In genomic region chr1:27593341-27594326, GRCh38 we compare ENCODE assay signal across 13 cellular contexts. TPM values are rescaled to one million over a fixed set of nuclear protein-coding genes. Genes with fewer than 3 reads are reported as not detected.
DNase-seq lines count a peak whose midpoint lies in the region; ATAC-seq and TF ChIP-seq lines count a peak whose summit lies in the region.
"Had no signal": no experiment of that assay in that cellular context is flagged by ENCODE, and none has a peak within 500 bp of the region (broad histone marks: within the 10 kb centered on the region; RNA-seq: fewer than 3 reads in every experiment).

No MANE protein-coding gene starts in this region.

- no peak overlapping the region for H3K4ac ChIP-seq in mesendoderm (ENCODE audit: low read depth, low read length)

- H2AK5ac ChIP-seq in mesendoderm (ENCODE audit: low read length), result peak overlapping the region; percentile 83

- peak overlapping the region; percentile 79 for H3K56ac ChIP-seq in mesendoderm (ENCODE audit: low read length)

- H3K23ac ChIP-seq in mesendoderm (ENCODE audit: low read length), result peak overlapping the region; percentile 25

- H3K9me3 Mint-ChIP-seq in chondrocyte (ENCODE audit: low read depth), result no peaks in the 10 kb centered on the region
- H3K9me3 Mint-ChIP-seq: activated T-cell treated with anti-CD3 and anti-CD28 coated beads, Interleukin-2, amount 50 U/mL, for 72 hours; CD8-positive, alpha-beta T cell had no signal

- H3K4me1 ChIP-seq in mesendoderm (ENCODE audit: control insufficient read depth, low read depth, low read length) (peaks cover 28% of the 10 kb centered on the region), thyroid gland (peaks cover 92 to 100% of the 10 kb centered on the region in 2 donors), foreskin keratinocyte (peaks cover 33% of the 10 kb centered on the region)

- H3K27me3 Mint-ChIP-seq in chondrocyte (ENCODE audit: low read depth), result no peaks in the 10 kb centered on the region

- peaks cover 57% of the 10 kb centered on the region for H3K79me2 ChIP-seq in mesendoderm (ENCODE audit: control insufficient read depth, insufficient read depth, low read length)

- no peak overlapping the region for H3K4me3 ChIP-seq in mesendoderm (ENCODE audit: low read length)
- no peak overlapping the region for H3K4me3 ChIP-seq in thyroid gland (replicated peaks in 1 of 3)

- TF ChIP-seq CTCF in chondrocyte (IDR thresholded peaks at IDR 0.05) (no peak), thyroid gland (IDR thresholded peaks at IDR 0.05) (no peak), foreskin keratinocyte (conservative IDR thresholded peaks at IDR 0.05) (no peak)

- H2BK15ac ChIP-seq in mesendoderm (replicated peaks; ENCODE audit: low read depth), result no peak overlapping the region

- WGBS in mesendoderm (ENCODE audit: extremely low coverage, insufficient coverage, low lambda C conversion rate), result no CpG with 5 or more reads among the region's 15 CpGs
- WGBS in thyroid gland, 2 donors, result 61 to 64% methylated on average over 11 to 13 of the region's 15 CpGs

- H3K36me3 Mint-ChIP-seq in chondrocyte (ENCODE audit: low read depth), result no peaks in the 10 kb centered on the region

- H3K4me3 Mint-ChIP-seq in chondrocyte (ENCODE audit: unreplicated experiment), result peak overlapping the region; percentile 40
- H3K4me3 Mint-ChIP-seq: activated T-cell treated with anti-CD3 and anti-CD28 coated beads, Interleukin-2, amount 50 U/mL, for 72 hours; CD8-positive, alpha-beta T cell had no signal

- H3K36me3 ChIP-seq in mesendoderm (ENCODE audit: control insufficient read depth, insufficient read depth, low read length) (no peaks in the 10 kb centered on the region), thyroid gland (no peaks in the 10 kb centered on the region)

- H2BK5ac ChIP-seq in mesendoderm (ENCODE audit: low read length), result peak overlapping the region; percentile 35

- H2BK120ac ChIP-seq in mesendoderm (ENCODE audit: low read depth, low read length), result no peak overlapping the region

- H3K4me2 ChIP-seq in mesendoderm (ENCODE audit: low read length), result peak overlapping the region; percentile 39

- H3K4me1 Mint-ChIP-seq in chondrocyte (ENCODE audit: low read depth), result peaks cover 28% of the 10 kb centered on the region

- H4K8ac ChIP-seq in mesendoderm (ENCODE audit: low read depth, low read length), result no peak overlapping the region

- TF ChIP-seq POLR2A in thyroid gland (IDR thresholded peaks at IDR 0.05), result no peak

- DNase-seq in NCI-H1694 treated with DMSO at 0.1 percent for 48 hours (lab: John Stamatoyannopoulos, UW) (peak; percentile 44), chondrocyte (ENCODE audit: low spot score) (no peak), mesendoderm (no peak), thyroid gland (no peak), NOMO-1 (lab: John Stamatoyannopoulos, UW; ENCODE audit: unreplicated experiment in 2 of 2) (no peak), foreskin keratinocyte (no peak)
- DNase-seq: activated T-cell treated with anti-CD3 and anti-CD28 coated beads, Interleukin-2, amount 50 U/mL, for 72 hours; CD8-positive, alpha-beta T cell had no signal

- peak overlapping the region; percentile 73 for H3K27ac ChIP-seq in mesendoderm (ENCODE audit: low read depth, low read length)
- peak overlapping the region; percentile 73 to 98 (median 97) for H3K27ac ChIP-seq in thyroid gland
- no peak overlapping the region for H3K27ac ChIP-seq in foreskin keratinocyte

- no peak for ATAC-seq in GM19035 (IDR thresholded peaks at IDR 0.05; ENCODE audit: unreplicated experiment)
- ATAC-seq in foreskin keratinocyte, result no peak
- ATAC-seq: activated CD4-positive, CD25-positive, alpha-beta regulatory T cell treated with anti-CD3 and anti-CD28 coated beads, Interleukin-2, amount 50 U/mL, for 24 hours; activated T-cell treated with anti-CD3 and anti-CD28 coated beads, Interleukin-2, amount 50 U/mL, for 72 hours; CD8-positive, alpha-beta T cell had no signal

- H3K18ac ChIP-seq in mesendoderm (ENCODE audit: low read length), result peak overlapping the region; percentile 22

- no peak overlapping the region for H4K5ac ChIP-seq in mesendoderm (ENCODE audit: low read length)

- intact Hi-C loops in thyroid gland (cut with DNase I), result no loop called here

- peak overlapping the region; percentile 55 for H3K9ac ChIP-seq in mesendoderm (ENCODE audit: low read length)

- peak overlapping the region; percentile 79 for H3K27ac Mint-ChIP-seq in chondrocyte (ENCODE audit: unreplicated experiment)
- H3K27ac Mint-ChIP-seq: activated T-cell treated with anti-CD3 and anti-CD28 coated beads, Interleukin-2, amount 50 U/mL, for 72 hours; CD8-positive, alpha-beta T cell had no signal

- no peaks in the 10 kb centered on the region for H3K27me3 ChIP-seq in mesendoderm (ENCODE audit: insufficient read depth, low read length, poor library complexity)
- H3K27me3 ChIP-seq in thyroid gland, result no peaks in the 10 kb centered on the region
- H3K27me3 ChIP-seq in foreskin keratinocyte, result no peaks in the 10 kb centered on the region

- no peaks in the 10 kb centered on the region for H3K9me3 ChIP-seq in thyroid gland

- peaks cover 55% of the 10 kb centered on the region for H3K79me1 ChIP-seq in mesendoderm (ENCODE audit: low read length)

RNA-seq across cellular contexts. Expression of gene AHDC1, which starts 10.3 kb away (rescaled TPM):
- total RNA-seq in chondrocyte (61.6 to 86.7 TPM (median 61.8 TPM) in 3 replicates), thyroid gland (10 to 100 TPM; 25.5 to 91.4 (median 47.8) TPM), foreskin keratinocyte (12.1 and 14.8 TPM in 2 replicates)
- polyA plus RNA-seq in mesendoderm (2013, experiment 1 of 2), result 8.1 TPM
- polyA plus RNA-seq in mesendoderm (2013, experiment 2 of 2), result 8.0 TPM
- 4.0 and 5.4 TPM in 2 replicates for polyA plus RNA-seq in foreskin keratinocyte

RNA-seq across cellular contexts. Expression of gene FGR, which starts 41.4 kb away (rescaled TPM):
- total RNA-seq in chondrocyte, result not detected in 3 replicates
- polyA plus RNA-seq in mesendoderm (2013, experiment 1 of 2), result 0.11 TPM
- polyA plus RNA-seq in mesendoderm (2013, experiment 2 of 2), result 0.08 TPM
- total RNA-seq in thyroid gland, result 1 to 10 TPM; 4.6 to 7.1 (median 6.4) TPM
- not detected in 2 replicates for total RNA-seq in foreskin keratinocyte
- polyA plus RNA-seq in foreskin keratinocyte, result 0.02 TPM in 1 of 2 replicates, not detected in the other
- total RNA-seq: fibroblast of villous mesenchyme, LHCN-M2, SK-MEL-5 had no signal
